ENCODE assay signal across 15 cellular contexts in the genomic region with DNA sequence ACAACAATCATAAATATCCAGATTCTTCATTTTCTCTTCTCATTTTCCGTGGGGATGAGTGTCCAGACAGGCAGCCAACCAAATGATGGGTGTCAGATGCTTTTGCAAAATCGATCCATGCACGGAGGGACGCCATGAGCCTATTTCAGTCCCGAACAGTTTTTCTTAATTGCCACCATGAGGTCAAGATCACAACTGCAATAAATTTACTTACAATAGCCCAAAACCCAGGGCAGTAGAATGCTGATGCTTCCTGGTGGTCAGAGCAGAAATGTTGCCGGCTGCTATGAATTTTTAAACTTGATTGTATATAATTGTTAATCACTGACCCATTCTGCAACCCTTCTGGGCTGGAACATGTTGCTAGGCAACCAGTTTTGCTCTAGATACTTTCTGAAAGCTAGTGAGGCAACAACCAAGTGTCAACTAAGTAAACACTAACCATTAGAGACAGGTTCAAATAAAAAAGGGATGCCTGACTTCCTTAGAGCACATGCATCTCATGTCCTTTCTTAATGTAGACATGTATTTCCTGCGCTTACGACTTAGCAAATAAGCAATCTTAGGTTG.
A peak's percentile ranks its signal among the peaks of the same experiment; 100 is the strongest.
DNase-seq lines count a peak whose midpoint lies in the region; ATAC-seq and TF ChIP-seq lines count a peak whose summit lies in the region.
"Had no signal": no experiment of that assay in that cellular context is flagged by ENCODE, and none has a peak within 500 bp of the region (broad histone marks: within the 10 kb centered on the region; RNA-seq: fewer than 3 reads in every experiment).

No MANE protein-coding gene starts in this region.

- H3K4me3 ChIP-seq in left ventricle myocardium inferior (no peak overlapping the region), right cardiac atrium (ENCODE audit: low read length) (no peak overlapping the region), brain microvascular endothelial cell (ENCODE audit: low read depth, low read length) (no peak overlapping the region), kidney epithelial cell (ENCODE audit: low read depth, low read length) (no peak overlapping the region), esophagus squamous epithelium (no peak overlapping the region)
- H3K4me3 ChIP-seq: gastrocnemius medialis had no signal

- H3K36me3 ChIP-seq in left ventricle myocardium inferior, result no peaks in the 10 kb centered on the region
- no peaks in the 10 kb centered on the region for H3K36me3 ChIP-seq in brain microvascular endothelial cell (replicated peaks)
- H3K36me3 ChIP-seq in kidney epithelial cell (ENCODE audit: control insufficient read depth, insufficient read depth, low read length), result no peaks in the 10 kb centered on the region
- H3K36me3 ChIP-seq in esophagus squamous epithelium, result no peaks in the 10 kb centered on the region
- H3K36me3 ChIP-seq: gastrocnemius medialis had no signal

- no peaks in the 10 kb centered on the region for H3K27me3 Mint-ChIP-seq in type B pancreatic cell
- H3K27me3 Mint-ChIP-seq: activated T-cell treated with anti-CD3 and anti-CD28 coated beads, Interleukin-2, amount 50 U/mL, for 24 hours; progenitor cell of endocrine pancreas had no signal

- H3K4me1 Mint-ChIP-seq in type B pancreatic cell (ENCODE audit: unreplicated experiment), result peaks cover 35% of the 10 kb centered on the region
- H3K4me1 Mint-ChIP-seq: activated CD4-positive, alpha-beta T cell treated with anti-CD3 and anti-CD28 coated beads, Interleukin-2, amount 10 ng/mL, durations not matched to agents 24 days and 14 days had no signal

- H3K36me3 Mint-ChIP-seq in type B pancreatic cell, result peaks cover 7% of the 10 kb centered on the region

- in situ Hi-C loops in brain microvascular endothelial cell (cut with HindIII; ENCODE audit: low pct_ligation_motif_present, low sequenced_read_pairs), result no loop called here

- H3K27ac ChIP-seq in left ventricle myocardium inferior (replicated peaks), result no peak overlapping the region
- no peak overlapping the region for H3K27ac ChIP-seq in right cardiac atrium (ENCODE audit: low read length)
- H3K27ac ChIP-seq in brain microvascular endothelial cell, result no peak overlapping the region
- no peak overlapping the region for H3K27ac ChIP-seq in esophagus squamous epithelium
- H3K27ac ChIP-seq: gastrocnemius medialis had no signal

- H3K4me1 ChIP-seq in left ventricle myocardium inferior (no peaks in the 10 kb centered on the region), right cardiac atrium (ENCODE audit: control insufficient read depth, insufficient read depth, low read length) (no peaks in the 10 kb centered on the region), esophagus squamous epithelium (no peaks in the 10 kb centered on the region)
- H3K4me1 ChIP-seq: gastrocnemius medialis had no signal

- TF ChIP-seq CTCF in left ventricle myocardium inferior (IDR thresholded peaks at IDR 0.05; ENCODE audit: borderline replicate concordance), result peak; percentile 32
- TF ChIP-seq CTCF in brain microvascular endothelial cell (IDR thresholded peaks at IDR 0.05; ENCODE audit: low read depth, low read length, missing control alignments), result peak; percentile 39
- peak; percentile 11 for TF ChIP-seq CTCF in kidney epithelial cell (IDR thresholded peaks at IDR 0.05; ENCODE audit: insufficient read depth, low read length, poor library complexity, severe bottlenecking)
- peak; percentile 32 for TF ChIP-seq CTCF in type B pancreatic cell (conservative IDR thresholded peaks at IDR 0.05)
- no peak for TF ChIP-seq CTCF in esophagus squamous epithelium (IDR thresholded peaks at IDR 0.05)

- peaks cover 14% of the 10 kb centered on the region for H3K9me3 ChIP-seq in left ventricle myocardium inferior (replicated peaks)
- H3K9me3 ChIP-seq in right cardiac atrium (ENCODE audit: control insufficient read depth, low read length), result no peaks in the 10 kb centered on the region
- H3K9me3 ChIP-seq in esophagus squamous epithelium, result peaks cover 0 to 13% (median 6%) of the 10 kb centered on the region in 3 donors
- H3K9me3 ChIP-seq: gastrocnemius medialis had no signal

- intact Hi-C loops in left ventricle myocardium inferior (cut with micrococcal nuclease) (no loop called here), right cardiac atrium (cut with DNase I) (no loop called here), esophagus squamous epithelium (cut with DNase I) (no loop called here)

- H3K27me3 ChIP-seq in left ventricle myocardium inferior (ENCODE audit: low read depth) (no peaks in the 10 kb centered on the region), right cardiac atrium (ENCODE audit: control insufficient read depth, insufficient read depth) (no peaks in the 10 kb centered on the region), brain microvascular endothelial cell (replicated peaks) (no peaks in the 10 kb centered on the region), kidney epithelial cell (ENCODE audit: control insufficient read depth, insufficient read depth, low read length) (no peaks in the 10 kb centered on the region), esophagus squamous epithelium (no peaks in the 10 kb centered on the region)
- H3K27me3 ChIP-seq: gastrocnemius medialis had no signal

- H3K9me3 Mint-ChIP-seq in type B pancreatic cell, result no peaks in the 10 kb centered on the region

- 74% methylated on average over 8 of the region's 8 CpGs for WGBS in right cardiac atrium
- WGBS in esophagus squamous epithelium, 2 donors, result 70 to 89% methylated on average over 8 of the region's 8 CpGs

- no peak for DNase-seq in left ventricle myocardium inferior
- no peak for DNase-seq in right cardiac atrium
- no peak for DNase-seq in brain microvascular endothelial cell
- no peak for DNase-seq in kidney epithelial cell (ENCODE audit: low read depth)
- no peak for DNase-seq in type B pancreatic cell (ENCODE audit: extremely low spot score, unreplicated experiment)
- no peak for DNase-seq in esophagus squamous epithelium (lab: John Stamatoyannopoulos, UW)
- DNase-seq: activated CD4-positive, alpha-beta T cell treated with anti-CD3 and anti-CD28 coated beads, Interleukin-2, amount 10 ng/mL, durations not matched to agents 24 days and 14 days; activated T-cell treated with anti-CD3 and anti-CD28 coated beads, Interleukin-2, amount 50 U/mL, for 24 hours; AML-193; gastrocnemius medialis; NCI-H526; stimulated activated CD4-positive, alpha-beta T cell treated with anti-CD3 and anti-CD28 coated beads, Interleukin-1b, Interleukin-23, amount 100 ng/mL, for 48 hours had no signal

- TF ChIP-seq POLR2A in esophagus squamous epithelium (IDR thresholded peaks at IDR 0.05), result no peak

- H3K4me3 Mint-ChIP-seq in type B pancreatic cell, result no peak overlapping the region
- H3K4me3 Mint-ChIP-seq: activated CD4-positive, alpha-beta T cell treated with anti-CD3 and anti-CD28 coated beads, Interleukin-2, amount 10 ng/mL, durations not matched to agents 24 days and 14 days; activated T-cell treated with anti-CD3 and anti-CD28 coated beads, Interleukin-2, amount 50 U/mL, for 24 hours had no signal

- H3K27ac Mint-ChIP-seq in type B pancreatic cell, result no peak overlapping the region
- H3K27ac Mint-ChIP-seq: activated CD4-positive, alpha-beta T cell treated with anti-CD3 and anti-CD28 coated beads, Interleukin-2, amount 10 ng/mL, durations not matched to agents 24 days and 14 days; activated T-cell treated with anti-CD3 and anti-CD28 coated beads, Interleukin-2, amount 50 U/mL, for 24 hours; progenitor cell of endocrine pancreas had no signal

- ATAC-seq in right cardiac atrium (no peak), HG03354 (IDR thresholded peaks at IDR 0.05; ENCODE audit: poor library complexity, severe bottlenecking, unreplicated experiment) (no peak), HG02840 (IDR thresholded peaks at IDR 0.05; ENCODE audit: low FRiP score, unreplicated experiment) (no peak)
- ATAC-seq: gastrocnemius medialis had no signal

Comparison
In these comparisons a context has a peak if more than half of its experiments do, and no peak if none do; other contexts are left out.
1. CTCF ChIP-seq: peak in left ventricle myocardium inferior (single experiment), brain microvascular endothelial cell (single experiment), kidney epithelial cell (single experiment) and type B pancreatic cell (single experiment); none in esophagus squamous epithelium (0 of 6).